In genomic region chr2:236919209-236919608, GRCh38 we compare ENCODE assay signal across 14 cellular contexts.
A peak's percentile ranks its signal among the peaks of the same experiment; 100 is the strongest.
DNase-seq lines count a peak whose midpoint lies in the region; ATAC-seq, FAIRE-seq and TF ChIP-seq lines count a peak whose summit lies in the region.
"Had no signal": no experiment of that assay in that cellular context is flagged by ENCODE, and none has a peak within 500 bp of the region (broad histone marks: within the 10 kb centered on the region; RNA-seq: fewer than 3 reads in every experiment).

No MANE protein-coding gene starts in this region.

- no peak overlapping the region for H3K4me3 Mint-ChIP-seq in WTC11
- H3K4me3 Mint-ChIP-seq: activated T-helper 17 cell treated with anti-CD3 and anti-CD28 coated beads, Interleukin-2, amount 50 U/mL, for 72 hours; endodermal cell had no signal

- no peak overlapping the region for H3K4me3 ChIP-seq in A549
- no peak overlapping the region for H3K4me3 ChIP-seq in aorta (ENCODE audit: low read length in 2 of 2)
- H3K4me3 ChIP-seq in vagina = no peak overlapping the region
- H3K4me3 ChIP-seq in pancreas = no peak overlapping the region

- TF ChIP-seq RAD21 in A549 (conservative IDR thresholded peaks at IDR 0.05 in 1 of 2, IDR thresholded peaks at IDR 0.05 in 1 of 2) = no peak

- peaks cover 4% of the 10 kb centered on the region for H3K4me1 Mint-ChIP-seq in WTC11
- H3K4me1 Mint-ChIP-seq: activated T-helper 17 cell treated with anti-CD3 and anti-CD28 coated beads, Interleukin-2, amount 50 U/mL, for 72 hours; endodermal cell had no signal

- CTCF ChIA-PET in A549 (lab: Yijun Ruan, JAX) = no interaction called here
- CTCF ChIA-PET in WTC11 (lab: Charles Lee) = no interaction called here

- no peak for TF ChIP-seq POLR2A in A549 (IDR thresholded peaks at IDR 0.05; ENCODE audit: low read length)
- no peak for TF ChIP-seq POLR2A in vagina (IDR thresholded peaks at IDR 0.05)

- FAIRE-seq in A549 (lab: Jason Lieb, UNC) = no peak
- no peak for FAIRE-seq in pancreas (lab: Jason Lieb, UNC)

- H3K27me3 ChIP-seq in aorta (ENCODE audit: control insufficient read depth in 1 of 2, insufficient read depth in 2 of 2, low read length in 1 of 2) (no peaks in the 10 kb centered on the region), vagina (no peaks in the 10 kb centered on the region), pancreas (no peaks in the 10 kb centered on the region)

- ATAC-seq in A549 = peak; percentile 70 to 72; a peak in 5 of 6 replicates
- 0 out of 2 replicates have a peak, but pooled peaks have one; percentile 38 for ATAC-seq in WTC11
- no peak for ATAC-seq in aorta (ENCODE audit: low FRiP score)
- ATAC-seq in pancreas = no peak
- ATAC-seq: activated T-helper 17 cell treated with anti-CD3 and anti-CD28 coated beads, Interleukin-2, amount 50 U/mL, for 72 hours had no signal

- TF ChIP-seq EP300 in A549 (IDR thresholded peaks at IDR 0.05) = no peak

- DNase-seq in A549 (ENCODE audit: low read depth in 1 of 2, low spot score in 1 of 2) (peak in 1 of 2 experiments; percentile 7), M059J (ENCODE audit: low read depth) (peak; percentile 36), WTC11 (ENCODE audit: low spot score) (no peak), glomerular visceral epithelial cell (ENCODE audit: extremely low spot score) (peak; percentile 24), T-helper 9 cell (no peak), aorta (no peak), vagina (ENCODE audit: extremely low spot score in 2 of 2) (no peak), pancreas (no peak)
- DNase-seq: activated CD4-positive, alpha-beta T cell treated with anti-CD3 and anti-CD28 coated beads, Interleukin-2, amount 50 U/mL, for 48 hours; endodermal cell; mesendoderm; NCI-H2029; SW 1271 had no signal

- 17% methylated on average over 9 of the region's 9 CpGs for WGBS in A549 (ENCODE audit: missing lambda C conversion rate)
- 91 to 93% methylated on average over 9 of the region's 9 CpGs for WGBS in aorta, 2 donors
- WGBS in pancreas, 2 donors = 76 to 79% methylated on average over 9 of the region's 9 CpGs

- no peak overlapping the region for H3K27ac Mint-ChIP-seq in WTC11
- H3K27ac Mint-ChIP-seq: activated T-helper 17 cell treated with anti-CD3 and anti-CD28 coated beads, Interleukin-2, amount 50 U/mL, for 72 hours; endodermal cell had no signal

- H3K4me1 ChIP-seq in A549 (no peaks in the 10 kb centered on the region), aorta (ENCODE audit: control insufficient read depth in 1 of 2, insufficient read depth in 2 of 2, low read length in 2 of 2) (no peaks in the 10 kb centered on the region), vagina (no peaks in the 10 kb centered on the region), pancreas (no peaks in the 10 kb centered on the region)

- TF ChIP-seq CTCF in A549 (IDR thresholded peaks at IDR 0.05) (no peak), WTC11 (IDR thresholded peaks at IDR 0.05) (no peak), vagina (IDR thresholded peaks at IDR 0.05) (no peak), pancreas (IDR thresholded peaks at IDR 0.05) (no peak)

- H3K4me2 ChIP-seq in A549 = no peak overlapping the region

- POLR2A ChIA-PET in A549 (lab: Yijun Ruan, JAX) (no interaction called here), WTC11 (lab: Charles Lee) (interaction anchor here (0.6 kb wide), 1 partner anchor 1474 kb away, joined by 3 read pairs; no protein-coding TSS in a partner anchor)

- H3K36me3 ChIP-seq in aorta (ENCODE audit: control insufficient read depth in 1 of 2, insufficient read depth in 2 of 2, low read length in 1 of 2) = no peaks in the 10 kb centered on the region
- H3K36me3 ChIP-seq in vagina = no peaks in the 10 kb centered on the region
- no peaks in the 10 kb centered on the region for H3K36me3 ChIP-seq in pancreas

- H3K27ac ChIP-seq in A549 (no peak overlapping the region), aorta (ENCODE audit: low read depth in 1 of 2, low read length in 2 of 2) (no peak overlapping the region), vagina (no peak overlapping the region), pancreas (no peak overlapping the region)

- intact Hi-C loops in aorta (cut with DNase I) (no loop called here), vagina (cut with DNase I) (no loop called here), pancreas (cut with DNase I) (no loop called here)

- no peaks in the 10 kb centered on the region for H3K9me3 Mint-ChIP-seq in WTC11
- H3K9me3 Mint-ChIP-seq: activated T-helper 17 cell treated with anti-CD3 and anti-CD28 coated beads, Interleukin-2, amount 50 U/mL, for 72 hours; endodermal cell had no signal

- H3K9me3 ChIP-seq in A549 (no peaks in the 10 kb centered on the region), aorta (ENCODE audit: control insufficient read depth, low read length) (no peaks in the 10 kb centered on the region), vagina (no peaks in the 10 kb centered on the region), pancreas (no peaks in the 10 kb centered on the region)

- H3K27me3 Mint-ChIP-seq in WTC11 (ENCODE audit: low read depth) = peaks cover 2% of the 10 kb centered on the region

- H3K36me3 Mint-ChIP-seq in WTC11 = no peaks in the 10 kb centered on the region

TF ChIP-seq in A549, 52 proteins besides CTCF, POLR2A, EP300 and RAD21 (continues in another document):
- no peak for TF ChIP-seq ATOH8 (CRISPR knock-in tag; IDR thresholded peaks at IDR 0.05; ENCODE audit: low read depth)
- TF ChIP-seq POLR2AphosphoS2 (conservative IDR thresholded peaks at IDR 0.05; ENCODE audit: low read length) = no peak
- TF ChIP-seq JUN (IDR thresholded peaks at IDR 0.05) = no peak
- no peak for TF ChIP-seq FOXS1 (CRISPR knock-in tag; IDR thresholded peaks at IDR 0.05)
- TF ChIP-seq GATA3 (IDR thresholded peaks at IDR 0.05; ENCODE audit: borderline replicate concordance) = no peak
- TF ChIP-seq EHMT2 (IDR thresholded peaks at IDR 0.05; ENCODE audit: low read depth) = no peak
- no peak for TF ChIP-seq ZC3H11A (IDR thresholded peaks at IDR 0.05)
- no peak for TF ChIP-seq PBX3 (IDR thresholded peaks at IDR 0.05)
- no peak for TF ChIP-seq KDM1A (IDR thresholded peaks at IDR 0.05; ENCODE audit: low read depth)
- no peak for TF ChIP-seq RFX5 (IDR thresholded peaks at IDR 0.05)
- TF ChIP-seq NPAS2 (CRISPR knock-in tag; IDR thresholded peaks at IDR 0.05; ENCODE audit: borderline replicate concordance) = no peak
- TF ChIP-seq ZFP36 (IDR thresholded peaks at IDR 0.05; ENCODE audit: borderline replicate concordance, partially characterized antibody) = no peak
- no peak for TF ChIP-seq MAFK (IDR thresholded peaks at IDR 0.05; ENCODE audit: partially characterized antibody)

TF ChIP-seq in WTC11, 78 proteins besides CTCF, POLR2A, EP300 and RAD21 (continues in another document):
- no peak for TF ChIP-seq TCF7 (CRISPR knock-in tag; IDR thresholded peaks at IDR 0.05; ENCODE audit: low read depth)
- TF ChIP-seq JAZF1 (CRISPR knock-in tag; IDR thresholded peaks at IDR 0.05) = no peak
- TF ChIP-seq ZNF219 (CRISPR knock-in tag; IDR thresholded peaks at IDR 0.05; ENCODE audit: borderline replicate concordance) = no peak
- TF ChIP-seq PREB (CRISPR knock-in tag; IDR thresholded peaks at IDR 0.05; ENCODE audit: borderline replicate concordance) = no peak
- no peak for TF ChIP-seq ATF1 (CRISPR knock-in tag; IDR thresholded peaks at IDR 0.05)
- TF ChIP-seq, protein P1, sequence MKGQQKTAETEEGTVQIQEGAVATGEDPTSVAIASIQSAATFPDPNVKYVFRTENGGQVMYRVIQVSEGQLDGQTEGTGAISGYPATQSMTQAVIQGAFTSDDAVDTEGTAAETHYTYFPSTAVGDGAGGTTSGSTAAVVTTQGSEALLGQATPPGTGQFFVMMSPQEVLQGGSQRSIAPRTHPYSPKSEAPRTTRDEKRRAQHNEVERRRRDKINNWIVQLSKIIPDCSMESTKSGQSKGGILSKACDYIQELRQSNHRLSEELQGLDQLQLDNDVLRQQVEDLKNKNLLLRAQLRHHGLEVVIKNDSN (CRISPR knock-in tag; IDR thresholded peaks at IDR 0.05) = no peak
- TF ChIP-seq MLX (CRISPR knock-in tag; IDR thresholded peaks at IDR 0.05) = no peak
- TF ChIP-seq, protein P2, sequence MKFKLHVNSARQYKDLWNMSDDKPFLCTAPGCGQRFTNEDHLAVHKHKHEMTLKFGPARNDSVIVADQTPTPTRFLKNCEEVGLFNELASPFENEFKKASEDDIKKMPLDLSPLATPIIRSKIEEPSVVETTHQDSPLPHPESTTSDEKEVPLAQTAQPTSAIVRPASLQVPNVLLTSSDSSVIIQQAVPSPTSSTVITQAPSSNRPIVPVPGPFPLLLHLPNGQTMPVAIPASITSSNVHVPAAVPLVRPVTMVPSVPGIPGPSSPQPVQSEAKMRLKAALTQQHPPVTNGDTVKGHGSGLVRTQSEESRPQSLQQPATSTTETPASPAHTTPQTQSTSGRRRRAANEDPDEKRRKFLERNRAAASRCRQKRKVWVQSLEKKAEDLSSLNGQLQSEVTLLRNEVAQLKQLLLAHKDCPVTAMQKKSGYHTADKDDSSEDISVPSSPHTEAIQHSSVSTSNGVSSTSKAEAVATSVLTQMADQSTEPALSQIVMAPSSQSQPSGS (CRISPR knock-in tag; IDR thresholded peaks at IDR 0.05; ENCODE audit: borderline replicate concordance, low read depth) = no peak
- no peak for TF ChIP-seq TEAD4 (CRISPR knock-in tag; IDR thresholded peaks at IDR 0.05)
- no peak for TF ChIP-seq NR1H2 (CRISPR knock-in tag; IDR thresholded peaks at IDR 0.05)

Comparison
In these comparisons a context has a peak if more than half of its experiments do, and no peak if none do; other contexts are left out.
1. ATAC-seq: peak in A549 (2 of 2) and WTC11 (single experiment); none in aorta (single experiment) and pancreas (0 of 4).
2. DNase-seq: peak in M059J (single experiment) and glomerular visceral epithelial cell (single experiment); none in WTC11 (single experiment), T-helper 9 cell (single experiment), aorta (0 of 2), vagina (0 of 2) and pancreas (0 of 6).